ENCODE assay signal across 17 cellular contexts in genomic region chr9:106400950-106401349, GRCh38.
DNase-seq lines count a peak whose midpoint lies in the region; FAIRE-seq and TF ChIP-seq lines count a peak whose summit lies in the region.
"Had no signal": no experiment of that assay in that cellular context is flagged by ENCODE, and none has a peak within 500 bp of the region (broad histone marks: within the 10 kb centered on the region; RNA-seq: fewer than 3 reads in every experiment).

No MANE protein-coding gene starts in this region.

- H3K9ac ChIP-seq in liver (ENCODE audit: low read depth in 1 of 2, low read length in 2 of 2) = no peak overlapping the region

- no peaks in the 10 kb centered on the region for H3K4me1 Mint-ChIP-seq in activated CD4-positive, alpha-beta memory T cell treated with anti-CD3 and anti-CD28 coated beads for 36 hours (ENCODE audit: low read depth)
- H3K4me1 Mint-ChIP-seq: IgD-negative memory B cell had no signal

- H3K27me3 ChIP-seq in hepatocyte (no peaks in the 10 kb centered on the region), liver (ENCODE audit: control insufficient read depth in 4 of 4, insufficient read depth in 4 of 4, low read length in 3 of 4) (no peaks in the 10 kb centered on the region), small intestine (ENCODE audit: control insufficient read depth in 2 of 2, insufficient read depth in 2 of 2, low read length in 2 of 2) (no peaks in the 10 kb centered on the region)

- DNase-seq in HuH-7 (ENCODE audit: low spot score) (peak; percentile 21), hepatocyte (ENCODE audit: low spot score) (peak; percentile 63), small intestine (peak; percentile 18), occipital lobe (lab: John Stamatoyannopoulos, UW) (no peak), NCI-H82 (lab: John Stamatoyannopoulos, UW) (no peak)
- no peak for DNase-seq in activated CD4-positive, alpha-beta memory T cell treated with anti-CD3 and anti-CD28 coated beads for 36 hours
- DNase-seq: AML-193; CD4-positive, alpha-beta T cell; DMS79 treated with DMSO at 0.1 percent for 48 hours; GF-D8; GOT3; H9; KBM-7 had no signal

- H3K36me3 ChIP-seq in hepatocyte (replicated peaks; ENCODE audit: insufficient read depth, low read depth) = no peaks in the 10 kb centered on the region
- no peaks in the 10 kb centered on the region for H3K36me3 ChIP-seq in liver (ENCODE audit: control insufficient read depth in 4 of 4, insufficient read depth in 3 of 4, low read depth in 1 of 4, low read length in 3 of 4)
- no peaks in the 10 kb centered on the region for H3K36me3 ChIP-seq in small intestine (ENCODE audit: control insufficient read depth in 2 of 2, insufficient read depth in 2 of 2, low read length in 2 of 2)

- CTCF ChIA-PET in activated CD4-positive, alpha-beta memory T cell treated with anti-CD3 and anti-CD28 coated beads for 36 hours (lab: Charles Lee) = no interaction called here

- no peak overlapping the region for H2AFZ ChIP-seq in hepatocyte

- H3K4me1 ChIP-seq in hepatocyte (ENCODE audit: insufficient read depth) (peaks cover 3% of the 10 kb centered on the region), liver (ENCODE audit: control insufficient read depth in 4 of 4, insufficient read depth in 4 of 4, low read length in 3 of 4) (peaks cover 0 to 26% (median 18%) of the 10 kb centered on the region in 4 donors), small intestine (ENCODE audit: control insufficient read depth in 2 of 2, insufficient read depth in 1 of 2, low read depth in 1 of 2, low read length in 1 of 2) (no peaks in the 10 kb centered on the region)
- H3K4me1 ChIP-seq: A549 had no signal

- H3K27ac Mint-ChIP-seq in activated CD4-positive, alpha-beta memory T cell treated with anti-CD3 and anti-CD28 coated beads for 36 hours = no peak overlapping the region
- H3K27ac Mint-ChIP-seq: CD4-positive, alpha-beta T cell; H9; IgD-negative memory B cell had no signal

- no peaks in the 10 kb centered on the region for H3K9me2 ChIP-seq in hepatocyte (replicated peaks; ENCODE audit: insufficient read depth)

- H3K9me3 Mint-ChIP-seq in activated CD4-positive, alpha-beta memory T cell treated with anti-CD3 and anti-CD28 coated beads for 36 hours = peaks cover 6% of the 10 kb centered on the region
- H3K9me3 Mint-ChIP-seq: H9 had no signal

- TF ChIP-seq RAD21 in liver (IDR thresholded peaks at IDR 0.05) = peak; percentile 51 to 67

- no peaks in the 10 kb centered on the region for H4K20me1 ChIP-seq in hepatocyte (ENCODE audit: insufficient read depth, poor library complexity, severe bottlenecking)

- H3K4me3 Mint-ChIP-seq in activated CD4-positive, alpha-beta memory T cell treated with anti-CD3 and anti-CD28 coated beads for 36 hours = no peak overlapping the region
- H3K4me3 Mint-ChIP-seq: CD4-positive, alpha-beta T cell; H9; IgD-negative memory B cell had no signal

- TF ChIP-seq CTCF in hepatocyte (IDR thresholded peaks at IDR 0.05; ENCODE audit: poor library complexity) (no peak), liver (IDR thresholded peaks at IDR 0.05; ENCODE audit: low read depth, low read length, missing input control) (no peak)

- POLR2A ChIA-PET in activated CD4-positive, alpha-beta memory T cell treated with anti-CD3 and anti-CD28 coated beads for 36 hours (lab: Charles Lee) = no interaction called here

- H3K4me2 ChIP-seq in hepatocyte = no peak overlapping the region
- H3K4me2 ChIP-seq: A549 had no signal

- H3K36me3 Mint-ChIP-seq in activated CD4-positive, alpha-beta memory T cell treated with anti-CD3 and anti-CD28 coated beads for 36 hours = no peaks in the 10 kb centered on the region
- H3K36me3 Mint-ChIP-seq: IgD-negative memory B cell had no signal

- no peaks in the 10 kb centered on the region for H3K27me3 Mint-ChIP-seq in activated CD4-positive, alpha-beta memory T cell treated with anti-CD3 and anti-CD28 coated beads for 36 hours
- H3K27me3 Mint-ChIP-seq: CD4-positive, alpha-beta T cell had no signal

- H3K4me3 ChIP-seq in hepatocyte (no peak overlapping the region), liver (ENCODE audit: low read depth in 1 of 3, low read length in 3 of 3) (no peak overlapping the region), small intestine (ENCODE audit: low read depth in 1 of 2, low read length in 2 of 2) (peak overlapping the region in 1 of 2 donors; percentile 21)
- H3K4me3 ChIP-seq: A549 had no signal

- H3K27ac ChIP-seq in hepatocyte (no peak overlapping the region), liver (ENCODE audit: low read depth in 1 of 2, low read length in 2 of 2) (peak overlapping the region in 1 of 2 donors; percentile 1), small intestine (ENCODE audit: low read depth in 1 of 2, low read length in 1 of 2) (no peak overlapping the region)
- H3K27ac ChIP-seq: A549, C4-2B had no signal

- FAIRE-seq in small intestine (lab: Jason Lieb, UNC) = no peak
- FAIRE-seq: A549 had no signal

- 56% methylated on average over 2 of the region's 2 CpGs for WGBS in hepatocyte (ENCODE audit: low lambda C conversion rate, missing lambda C conversion rate)
- 22% methylated on average over 2 of the region's 2 CpGs for WGBS in liver
- WGBS in small intestine, 3 donors = 7 to 44% (median 10%) methylated on average over 2 of the region's 2 CpGs

- no peaks in the 10 kb centered on the region for H3K9me3 ChIP-seq in hepatocyte (ENCODE audit: low read depth)
- H3K9me3 ChIP-seq in liver (ENCODE audit: control insufficient read depth in 4 of 4, low read length in 3 of 4) = no peaks in the 10 kb centered on the region
- H3K9me3 ChIP-seq in small intestine (ENCODE audit: control insufficient read depth, low read depth) = no peaks in the 10 kb centered on the region
- H3K9me3 ChIP-seq: A549 had no signal

- intact Hi-C loops in activated CD4-positive, alpha-beta memory T cell treated with anti-CD3 and anti-CD28 coated beads for 36 hours (cut with micrococcal nuclease) = no loop called here

- no peaks in the 10 kb centered on the region for H3K79me2 ChIP-seq in hepatocyte

TF ChIP-seq in liver, 16 proteins besides CTCF, POLR2A, EP300 and RAD21 (continues in another document):
- TF ChIP-seq FOXA2 (IDR thresholded peaks at IDR 0.05) (peak; percentile 78), RXRA (IDR thresholded peaks at IDR 0.05) (peak; percentile 95 to 97), YY1 (IDR thresholded peaks at IDR 0.05) (peak; percentile 73), REST (IDR thresholded peaks at IDR 0.05) (peak; percentile 96), HNF4A (conservative IDR thresholded peaks at IDR 0.05) (peak; percentile 100), SP1 (IDR thresholded peaks at IDR 0.05) (peak; percentile 93), MAX (IDR thresholded peaks at IDR 0.05) (peak; percentile 76), JUND (IDR thresholded peaks at IDR 0.05) (peak; percentile 26 to 86), HNF4G (IDR thresholded peaks at IDR 0.05) (peak; percentile 99), TAF1 (conservative IDR thresholded peaks at IDR 0.05) (no peak), NR2F2 (IDR thresholded peaks at IDR 0.05) (peak; percentile 48), EGR1 (IDR thresholded peaks at IDR 0.05; ENCODE audit: low read depth in 2 of 2) (no peak), ATF3 (IDR thresholded peaks at IDR 0.05) (no peak), GABPA (IDR thresholded peaks at IDR 0.05 in 1 of 2, conservative IDR thresholded peaks at IDR 0.05 in 1 of 2) (no peak), FOXA1 (IDR thresholded peaks at IDR 0.05) (no peak)

Comparison
In these comparisons a context has a peak if more than half of its experiments do, and no peak if none do; other contexts are left out.
1. DNase-seq: peak in HuH-7 (single experiment), hepatocyte (single experiment) and small intestine (single experiment); none in occipital lobe (single experiment), activated CD4-positive, alpha-beta memory T cell treated with anti-CD3 and anti-CD28 coated beads for 36 hours (single experiment) and NCI-H82 (single experiment).